Comparison of ENCODE assay signal across 8 cellular contexts in the genomic region with DNA sequence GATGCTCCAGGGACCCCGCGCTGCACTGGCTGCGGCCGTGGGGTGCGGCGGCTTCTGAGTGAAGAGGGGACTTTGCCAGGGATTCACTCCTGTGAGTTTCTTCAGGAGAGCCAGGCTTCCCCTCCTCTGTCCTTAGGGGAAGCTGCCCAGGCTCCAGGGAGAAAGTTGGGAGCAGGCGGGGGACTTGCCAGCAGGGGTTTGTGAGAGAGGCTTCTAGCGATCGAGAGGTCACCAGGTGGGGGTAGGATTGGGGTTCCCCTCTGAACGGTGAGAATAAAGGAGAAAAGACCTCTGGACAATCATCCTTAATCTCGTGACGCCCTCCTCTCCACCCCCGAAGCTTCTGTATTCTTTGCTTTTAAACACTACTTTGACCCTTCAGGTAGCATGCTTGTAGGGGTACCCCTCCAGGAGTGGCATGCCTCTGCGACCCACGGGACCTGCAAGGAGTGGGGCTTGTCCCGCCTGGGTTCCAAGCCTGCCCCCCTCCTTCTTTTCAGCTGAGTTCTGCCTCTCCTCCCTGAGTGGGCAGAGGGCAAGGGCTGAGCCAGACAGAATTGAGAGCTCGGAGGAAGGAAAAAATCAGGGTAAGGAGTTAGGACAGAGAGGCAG. TPM values are rescaled to one million over a fixed set of nuclear protein-coding genes. Genes with fewer than 3 reads are reported as not detected.
DNase-seq lines count a peak whose midpoint lies in the region; ATAC-seq and TF ChIP-seq lines count a peak whose summit lies in the region.

No MANE protein-coding gene starts in this region.

- H3K27me3 ChIP-seq in ascending aorta (no peaks in the 10 kb centered on the region), kidney epithelial cell (ENCODE audit: control insufficient read depth, insufficient read depth, low read length) (peaks cover 31% of the 10 kb centered on the region)

- no peak overlapping the region for H3K27ac ChIP-seq in ascending aorta

- H3K4me3 ChIP-seq in ascending aorta: peak overlapping the region; percentile 54 to 63
- H3K4me3 ChIP-seq in kidney epithelial cell (ENCODE audit: low read depth, low read length): peak overlapping the region; percentile 37

- intact Hi-C loops in activated CD4-positive, alpha-beta T cell treated with anti-CD3 and anti-CD28 coated beads for 36 hours (cut with DNase I, micrococcal nuclease): no loop called here
- intact Hi-C loops in ascending aorta (cut with DNase I): no loop called here

- no peaks in the 10 kb centered on the region for H3K9me3 ChIP-seq in ascending aorta

- H3K27ac Mint-ChIP-seq in activated CD4-positive, alpha-beta T cell treated with anti-CD3 and anti-CD28 coated beads for 36 hours: no peak overlapping the region
- no peak overlapping the region for H3K27ac Mint-ChIP-seq in stimulated activated naive B cell treated with anti-CD40 and anti-IgM and Interleukin-4, amounts not matched to agents 10 μg/mL and 1 μg/mL and 100 μg/mL, for 72 hours

- H3K4me3 Mint-ChIP-seq in activated CD4-positive, alpha-beta T cell treated with anti-CD3 and anti-CD28 coated beads for 36 hours: peak overlapping the region; percentile 10
- H3K4me3 Mint-ChIP-seq in stimulated activated naive B cell treated with anti-CD40 and anti-IgM and Interleukin-4, amounts not matched to agents 10 μg/mL and 1 μg/mL and 100 μg/mL, for 72 hours: peak overlapping the region; percentile 53 to 78

- ATAC-seq in activated CD4-positive, alpha-beta T cell treated with anti-CD3 and anti-CD28 coated beads for 36 hours: no peak
- no peak for ATAC-seq in stimulated activated naive B cell treated with anti-CD40 and anti-IgM and Interleukin-4, amounts not matched to agents 10 μg/mL and 1 μg/mL and 100 μg/mL, for 72 hours (replicated peaks)
- no peak for ATAC-seq in GM18505 (IDR thresholded peaks at IDR 0.05; ENCODE audit: unreplicated experiment)

- TF ChIP-seq CTCF in ascending aorta (IDR thresholded peaks at IDR 0.05) (no peak), kidney epithelial cell (IDR thresholded peaks at IDR 0.05; ENCODE audit: insufficient read depth, low read length, poor library complexity, severe bottlenecking) (no peak)

- POLR2A ChIA-PET in activated CD4-positive, alpha-beta T cell treated with anti-CD3 and anti-CD28 coated beads for 36 hours (lab: Charles Lee): no interaction called here

- peaks cover 6% of the 10 kb centered on the region for H3K4me1 Mint-ChIP-seq in activated CD4-positive, alpha-beta T cell treated with anti-CD3 and anti-CD28 coated beads for 36 hours
- H3K4me1 Mint-ChIP-seq in stimulated activated naive B cell treated with anti-CD40 and anti-IgM and Interleukin-4, amounts not matched to agents 10 μg/mL and 1 μg/mL and 100 μg/mL, for 72 hours: peaks cover 18 to 36% of the 10 kb centered on the region in 2 donors

- H3K36me3 Mint-ChIP-seq in activated CD4-positive, alpha-beta T cell treated with anti-CD3 and anti-CD28 coated beads for 36 hours (ENCODE audit: low read depth): peaks cover 3% of the 10 kb centered on the region
- H3K36me3 Mint-ChIP-seq in stimulated activated naive B cell treated with anti-CD40 and anti-IgM and Interleukin-4, amounts not matched to agents 10 μg/mL and 1 μg/mL and 100 μg/mL, for 72 hours: peaks cover 8 to 9% of the 10 kb centered on the region in 2 donors

- CTCF ChIA-PET in activated CD4-positive, alpha-beta T cell treated with anti-CD3 and anti-CD28 coated beads for 36 hours (lab: Charles Lee): interaction anchor here (0.7 to 1.6 kb wide), 3 partner anchors 11 to 296 kb away, joined by 3 to 4 read pairs (median 3); no protein-coding TSS in a partner anchor

- DNase-seq in activated CD4-positive, alpha-beta T cell treated with anti-CD3 and anti-CD28 coated beads for 36 hours: no peak
- DNase-seq in activated CD4-positive, alpha-beta T cell treated with anti-CD3 and anti-CD28 coated beads for 48 hours: no peak
- DNase-seq in ascending aorta (ENCODE audit: low spot score in 2 of 2) (no peak), kidney epithelial cell (ENCODE audit: low read depth) (no peak), NCI-H187 treated with DMSO at 0.1 percent for 48 hours (lab: John Stamatoyannopoulos, UW) (no peak), HCEC 1CT (no peak)
- DNase-seq in stimulated activated naive B cell treated with anti-CD40 and anti-IgM and Interleukin-4, amounts not matched to agents 10 μg/mL and 1 μg/mL and 100 μg/mL, for 72 hours: no peak

- peaks cover 4% of the 10 kb centered on the region for H3K9me3 Mint-ChIP-seq in activated CD4-positive, alpha-beta T cell treated with anti-CD3 and anti-CD28 coated beads for 36 hours (ENCODE audit: low read depth)
- H3K9me3 Mint-ChIP-seq in stimulated activated naive B cell treated with anti-CD40 and anti-IgM and Interleukin-4, amounts not matched to agents 10 μg/mL and 1 μg/mL and 100 μg/mL, for 72 hours: peaks cover 13 to 16% of the 10 kb centered on the region in 2 donors

- H3K36me3 ChIP-seq in ascending aorta (no peaks in the 10 kb centered on the region), kidney epithelial cell (ENCODE audit: control insufficient read depth, insufficient read depth, low read length) (no peaks in the 10 kb centered on the region)

- H3K27me3 Mint-ChIP-seq in activated CD4-positive, alpha-beta T cell treated with anti-CD3 and anti-CD28 coated beads for 36 hours: peaks cover 69% of the 10 kb centered on the region
- H3K27me3 Mint-ChIP-seq in stimulated activated naive B cell treated with anti-CD40 and anti-IgM and Interleukin-4, amounts not matched to agents 10 μg/mL and 1 μg/mL and 100 μg/mL, for 72 hours: peaks cover 65 to 70% of the 10 kb centered on the region in 2 donors

- TF ChIP-seq POLR2A in GM18505 (IDR thresholded peaks at IDR 0.05; ENCODE audit: borderline replicate concordance, extremely low read depth, insufficient read depth, insufficient read length): no peak

- no peaks in the 10 kb centered on the region for H3K4me1 ChIP-seq in ascending aorta

RNA-seq across cellular contexts. Expression of gene PROKR1, which starts 0.6 kb away (rescaled TPM):
- total RNA-seq in activated CD4-positive, alpha-beta T cell treated with anti-CD3 and anti-CD28 coated beads for 36 hours: not detected
- total RNA-seq in ascending aorta (not detected), kidney epithelial cell (not detected in 2 replicates)
